In the genomic region with DNA sequence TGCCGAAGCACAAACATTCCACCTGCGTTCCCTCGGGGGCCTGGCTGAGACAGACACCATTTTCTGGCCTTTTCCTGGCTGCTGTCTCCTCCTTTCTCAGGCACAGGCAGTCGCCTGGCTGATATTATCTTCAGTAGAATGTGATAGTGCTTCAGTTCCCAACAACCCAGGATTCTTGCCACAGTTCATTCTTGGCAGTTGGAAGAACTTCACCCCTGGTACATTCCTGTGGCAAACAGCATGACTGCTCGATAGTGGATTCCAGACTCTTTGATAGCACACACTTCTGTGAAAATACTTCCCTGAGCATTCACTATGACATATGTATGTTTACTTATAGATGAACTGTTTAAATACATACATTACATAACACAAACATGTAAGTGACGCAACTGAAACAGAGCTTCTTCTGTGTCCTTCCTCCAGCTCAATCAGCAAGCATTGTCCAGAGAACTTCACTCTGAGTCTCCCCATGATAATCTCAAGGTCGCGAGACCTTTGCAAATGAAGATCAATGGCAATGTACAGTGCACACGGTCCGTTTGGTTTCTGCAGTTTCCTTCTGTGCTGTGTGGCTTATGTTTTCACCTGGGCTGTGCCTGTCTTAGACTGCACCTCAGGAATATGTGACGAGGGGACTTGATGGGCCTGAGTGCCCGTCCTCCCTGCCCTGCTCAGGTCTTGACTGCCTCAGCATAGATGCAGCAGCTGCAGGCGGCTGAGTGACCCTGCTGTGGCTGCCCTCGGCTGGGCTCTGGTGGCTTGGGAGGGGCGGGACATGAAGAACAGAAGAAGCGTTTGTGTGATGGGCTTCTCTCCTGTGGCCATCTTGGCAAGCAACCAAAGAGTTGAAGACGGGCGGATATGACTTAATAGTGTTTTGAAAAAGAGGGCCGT, we compare ENCODE assay signal across 1 cellular context.
A peak's percentile ranks its signal among the peaks of the same experiment; 100 is the strongest.
TF ChIP-seq lines count a peak whose summit lies in the region.

No MANE protein-coding gene starts in this region.

TF ChIP-seq in HepG2, 621 proteins besides CTCF, POLR2A, EP300 and RAD21 (continued from another document and continues in another):
- TF ChIP-seq, protein P1, sequence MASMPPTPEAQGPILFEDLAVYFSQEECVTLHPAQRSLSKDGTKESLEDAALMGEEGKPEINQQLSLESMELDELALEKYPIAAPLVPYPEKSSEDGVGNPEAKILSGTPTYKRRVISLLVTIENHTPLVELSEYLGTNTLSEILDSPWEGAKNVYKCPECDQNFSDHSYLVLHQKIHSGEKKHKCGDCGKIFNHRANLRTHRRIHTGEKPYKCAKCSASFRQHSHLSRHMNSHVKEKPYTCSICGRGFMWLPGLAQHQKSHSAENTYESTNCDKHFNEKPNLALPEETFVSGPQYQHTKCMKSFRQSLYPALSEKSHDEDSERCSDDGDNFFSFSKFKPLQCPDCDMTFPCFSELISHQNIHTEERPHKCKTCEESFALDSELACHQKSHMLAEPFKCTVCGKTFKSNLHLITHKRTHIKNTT (CRISPR knock-in tag; IDR thresholded peaks at IDR 0.05), result no peak
- TF ChIP-seq MEF2D (CRISPR knock-in tag; IDR thresholded peaks at IDR 0.05) (peak; percentile 79), SOX13 (IDR thresholded peaks at IDR 0.05) (peak; percentile 48; the same call in 1 of the 2 replicates), SOX13 (CRISPR knock-in tag; conservative IDR thresholded peaks at IDR 0.05 in 1 of 2, IDR thresholded peaks at IDR 0.05 in 1 of 2) (peak in 1 of 2 experiments; percentile 93; a peak in 2 of 4 replicates), ZNF724P (CRISPR knock-in tag; IDR thresholded peaks at IDR 0.05; ENCODE audit: borderline replicate concordance) (0 out of 2 replicates have a peak, but pooled peaks have one; percentile 9), DMAP1 (CRISPR knock-in tag; IDR thresholded peaks at IDR 0.05) (peak; percentile 64), ATF7 (IDR thresholded peaks at IDR 0.05) (peak; percentile 93), ATF7 (CRISPR knock-in tag; IDR thresholded peaks at IDR 0.05) (0 out of 2 replicates have a peak, but pooled peaks have one; percentile 37), ZNF354B (CRISPR knock-in tag; IDR thresholded peaks at IDR 0.05) (no peak), CREM (IDR thresholded peaks at IDR 0.05) (peak; percentile 82), CREM (CRISPR knock-in tag; IDR thresholded peaks at IDR 0.05) (no peak), RBFOX2 (IDR thresholded peaks at IDR 0.05; ENCODE audit: low read depth, low read length) (0 out of 2 replicates have a peak, but pooled peaks have one; percentile 39), ZNF337 (CRISPR knock-in tag; IDR thresholded peaks at IDR 0.05; ENCODE audit: borderline replicate concordance, low read depth) (0 out of 2 replicates have a peak, but pooled peaks have one; percentile 36), NR2F6 (IDR thresholded peaks at IDR 0.05) (peak; percentile 75), NR2F6 (CRISPR knock-in tag; IDR thresholded peaks at IDR 0.05) (peak; percentile 72; the same call in 1 of the 2 replicates), ZNF850 (CRISPR knock-in tag; conservative IDR thresholded peaks at IDR 0.05) (no peak), ZNF652 (CRISPR knock-in tag; IDR thresholded peaks at IDR 0.05; ENCODE audit: borderline replicate concordance, low read depth) (0 out of 2 replicates have a peak, but pooled peaks have one; percentile 34), CBX1 (IDR thresholded peaks at IDR 0.05; ENCODE audit: low read depth) (no peak), RXRA (CRISPR knock-in tag; IDR thresholded peaks at IDR 0.05) (peak; percentile 66; the same call in 1 of the 2 replicates), ZNF17 (CRISPR knock-in tag; IDR thresholded peaks at IDR 0.05) (no peak), ZNF432 (CRISPR knock-in tag; IDR thresholded peaks at IDR 0.05; ENCODE audit: borderline replicate concordance) (no peak), SOX6 (IDR thresholded peaks at IDR 0.05) (no peak), SOX6 (CRISPR knock-in tag; IDR thresholded peaks at IDR 0.05) (peak; percentile 96), ZNF350 (CRISPR knock-in tag; IDR thresholded peaks at IDR 0.05; ENCODE audit: borderline replicate concordance, low read depth) (peak; percentile 43; the same call in 1 of the 2 replicates), ZNF331 (CRISPR knock-in tag; IDR thresholded peaks at IDR 0.05) (peak; percentile 73; the same call in 1 of the 2 replicates), ZBTB34 (CRISPR knock-in tag; IDR thresholded peaks at IDR 0.05) (peak; percentile 55; the same call in 1 of the 2 replicates), GMEB1 (CRISPR knock-in tag; IDR thresholded peaks at IDR 0.05; ENCODE audit: borderline replicate concordance) (0 out of 2 replicates have a peak, but pooled peaks have one; percentile 15), ZNF101 (CRISPR knock-in tag; IDR thresholded peaks at IDR 0.05; ENCODE audit: borderline replicate concordance, low read depth) (0 out of 2 replicates have a peak, but pooled peaks have one; percentile 24), POGZ (CRISPR knock-in tag; IDR thresholded peaks at IDR 0.05) (peak; percentile 46; the same call in 1 of the 2 replicates), SMAD3 (CRISPR knock-in tag; IDR thresholded peaks at IDR 0.05) (no peak; the same call in none of the 2 replicates), BATF2 (CRISPR knock-in tag; IDR thresholded peaks at IDR 0.05) (no peak), STAG1 (CRISPR knock-in tag; IDR thresholded peaks at IDR 0.05) (peak; percentile 13; the same call in 1 of the 2 replicates), ZBTB39 (CRISPR knock-in tag; IDR thresholded peaks at IDR 0.05) (no peak), ZNF549 (CRISPR knock-in tag; IDR thresholded peaks at IDR 0.05) (no peak), ZNF703 (CRISPR knock-in tag; IDR thresholded peaks at IDR 0.05; ENCODE audit: borderline replicate concordance) (no peak), ZNF749 (CRISPR knock-in tag; IDR thresholded peaks at IDR 0.05; ENCODE audit: borderline replicate concordance) (peak; percentile 88; the same call in 1 of the 2 replicates), PHF8 (CRISPR knock-in tag; IDR thresholded peaks at IDR 0.05) (0 out of 2 replicates have a peak, but pooled peaks have one; percentile 19), ZNF768 (CRISPR knock-in tag; IDR thresholded peaks at IDR 0.05) (peak; percentile 91), MAFG (CRISPR knock-in tag; IDR thresholded peaks at IDR 0.05) (no peak), SRF (IDR thresholded peaks at IDR 0.05; ENCODE audit: low read depth, low read length) (no peak), ZNF563 (CRISPR knock-in tag; IDR thresholded peaks at IDR 0.05) (no peak), ARID3A (IDR thresholded peaks at IDR 0.05; ENCODE audit: low read depth, low read length) (peak; percentile 82; the same call in 1 of the 2 replicates), KMT2B (CRISPR knock-in tag; IDR thresholded peaks at IDR 0.05) (peak; percentile 50; the same call in 1 of the 2 replicates)
- TF ChIP-seq, protein P2, sequence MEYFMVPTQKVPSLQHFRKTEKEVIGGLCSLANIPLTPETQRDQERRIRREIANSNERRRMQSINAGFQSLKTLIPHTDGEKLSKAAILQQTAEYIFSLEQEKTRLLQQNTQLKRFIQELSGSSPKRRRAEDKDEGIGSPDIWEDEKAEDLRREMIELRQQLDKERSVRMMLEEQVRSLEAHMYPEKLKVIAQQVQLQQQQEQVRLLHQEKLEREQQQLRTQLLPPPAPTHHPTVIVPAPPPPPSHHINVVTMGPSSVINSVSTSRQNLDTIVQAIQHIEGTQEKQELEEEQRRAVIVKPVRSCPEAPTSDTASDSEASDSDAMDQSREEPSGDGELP (IDR thresholded peaks at IDR 0.05; ENCODE audit: borderline replicate concordance, low read depth), result peak; percentile 52; the same call in 1 of the 2 replicates
- TF ChIP-seq, protein P3, sequence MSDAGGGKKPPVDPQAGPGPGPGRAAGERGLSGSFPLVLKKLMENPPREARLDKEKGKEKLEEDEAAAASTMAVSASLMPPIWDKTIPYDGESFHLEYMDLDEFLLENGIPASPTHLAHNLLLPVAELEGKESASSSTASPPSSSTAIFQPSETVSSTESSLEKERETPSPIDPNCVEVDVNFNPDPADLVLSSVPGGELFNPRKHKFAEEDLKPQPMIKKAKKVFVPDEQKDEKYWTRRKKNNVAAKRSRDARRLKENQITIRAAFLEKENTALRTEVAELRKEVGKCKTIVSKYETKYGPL (CRISPR knock-in tag; IDR thresholded peaks at IDR 0.05), result peak; percentile 90
- TF ChIP-seq, protein P4, sequence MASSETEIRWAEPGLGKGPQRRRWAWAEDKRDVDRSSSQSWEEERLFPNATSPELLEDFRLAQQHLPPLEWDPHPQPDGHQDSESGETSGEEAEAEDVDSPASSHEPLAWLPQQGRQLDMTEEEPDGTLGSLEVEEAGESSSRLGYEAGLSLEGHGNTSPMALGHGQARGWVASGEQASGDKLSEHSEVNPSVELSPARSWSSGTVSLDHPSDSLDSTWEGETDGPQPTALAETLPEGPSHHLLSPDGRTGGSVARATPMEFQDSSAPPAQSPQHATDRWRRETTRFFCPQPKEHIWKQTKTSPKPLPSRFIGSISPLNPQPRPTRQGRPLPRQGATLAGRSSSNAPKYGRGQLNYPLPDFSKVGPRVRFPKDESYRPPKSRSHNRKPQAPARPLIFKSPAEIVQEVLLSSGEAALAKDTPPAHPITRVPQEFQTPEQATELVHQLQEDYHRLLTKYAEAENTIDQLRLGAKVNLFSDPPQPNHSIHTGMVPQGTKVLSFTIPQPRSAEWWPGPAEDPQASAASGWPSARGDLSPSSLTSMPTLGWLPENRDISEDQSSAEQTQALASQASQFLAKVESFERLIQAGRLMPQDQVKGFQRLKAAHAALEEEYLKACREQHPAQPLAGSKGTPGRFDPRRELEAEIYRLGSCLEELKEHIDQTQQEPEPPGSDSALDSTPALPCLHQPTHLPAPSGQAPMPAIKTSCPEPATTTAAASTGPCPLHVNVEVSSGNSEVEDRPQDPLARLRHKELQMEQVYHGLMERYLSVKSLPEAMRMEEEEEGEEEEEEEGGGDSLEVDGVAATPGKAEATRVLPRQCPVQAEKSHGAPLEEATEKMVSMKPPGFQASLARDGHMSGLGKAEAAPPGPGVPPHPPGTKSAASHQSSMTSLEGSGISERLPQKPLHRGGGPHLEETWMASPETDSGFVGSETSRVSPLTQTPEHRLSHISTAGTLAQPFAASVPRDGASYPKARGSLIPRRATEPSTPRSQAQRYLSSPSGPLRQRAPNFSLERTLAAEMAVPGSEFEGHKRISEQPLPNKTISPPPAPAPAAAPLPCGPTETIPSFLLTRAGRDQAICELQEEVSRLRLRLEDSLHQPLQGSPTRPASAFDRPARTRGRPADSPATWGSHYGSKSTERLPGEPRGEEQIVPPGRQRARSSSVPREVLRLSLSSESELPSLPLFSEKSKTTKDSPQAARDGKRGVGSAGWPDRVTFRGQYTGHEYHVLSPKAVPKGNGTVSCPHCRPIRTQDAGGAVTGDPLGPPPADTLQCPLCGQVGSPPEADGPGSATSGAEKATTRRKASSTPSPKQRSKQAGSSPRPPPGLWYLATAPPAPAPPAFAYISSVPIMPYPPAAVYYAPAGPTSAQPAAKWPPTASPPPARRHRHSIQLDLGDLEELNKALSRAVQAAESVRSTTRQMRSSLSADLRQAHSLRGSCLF (CRISPR knock-in tag; IDR thresholded peaks at IDR 0.05; ENCODE audit: borderline replicate concordance), result no peak
